Comparison of ENCODE assay signal across 10 cellular contexts in the genomic region with DNA sequence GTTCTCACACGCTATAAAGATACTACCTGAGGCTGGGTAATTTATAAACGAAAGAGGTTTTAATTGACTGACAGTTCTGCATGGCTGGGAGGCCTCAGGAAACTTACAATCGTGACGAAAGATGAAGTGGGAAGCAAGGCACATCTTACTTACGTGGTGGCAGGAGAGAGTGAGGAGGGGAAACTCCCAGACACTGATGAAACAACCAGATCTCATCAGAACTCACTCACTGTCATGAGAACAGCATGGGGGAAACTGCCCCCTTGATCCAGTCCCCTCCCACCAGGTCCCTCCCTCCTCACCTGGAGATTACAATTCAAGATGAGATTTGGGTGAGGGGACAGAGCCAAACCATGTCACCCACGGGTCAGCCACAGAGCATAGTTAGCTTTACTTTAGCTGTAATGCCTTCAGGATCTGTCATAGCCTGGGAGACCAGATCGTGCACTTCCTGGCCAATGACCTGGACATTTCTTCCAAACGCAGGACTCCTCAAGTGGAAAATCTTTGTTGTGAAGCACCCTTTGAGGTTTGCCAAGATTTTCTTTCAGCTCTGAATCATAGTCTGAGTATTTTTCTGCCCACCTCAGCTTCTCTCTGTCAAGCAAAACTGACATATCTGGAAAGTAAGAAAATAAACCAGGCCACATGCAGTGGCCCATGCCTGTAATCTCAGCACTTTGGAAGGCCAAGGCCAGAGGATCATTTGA. TPM values are rescaled to one million over a fixed set of nuclear protein-coding genes. Genes with fewer than 3 reads are reported as not detected.
DNase-seq lines count a peak whose midpoint lies in the region; ATAC-seq, FAIRE-seq and TF ChIP-seq lines count a peak whose summit lies in the region.
"Had no signal": no experiment of that assay in that cellular context is flagged by ENCODE, and none has a peak within 500 bp of the region (broad histone marks: within the 10 kb centered on the region; RNA-seq: fewer than 3 reads in every experiment).

No MANE protein-coding gene starts in this region.

- H3K4me2 ChIP-seq in A549, result peak overlapping the region; percentile 51

- H3K27me3 ChIP-seq in kidney epithelial cell (ENCODE audit: control insufficient read depth, insufficient read depth, low read length), result peaks cover 6% of the 10 kb centered on the region

- peak; percentile 77 to 87 for DNase-seq in A549 (ENCODE audit: low read depth in 1 of 2, low spot score in 1 of 2)
- no peak for DNase-seq in GM18507 (ENCODE audit: extremely low spot score, insufficient read length, low read depth)
- DNase-seq in activated naive CD4-positive, alpha-beta T cell treated with anti-CD3 and anti-CD28 coated beads, Interleukin-2, amount 50 U/mL, for 72 hours (ENCODE audit: low spot score in 2 of 2), result no peak
- peak; percentile 99 for DNase-seq in kidney epithelial cell (ENCODE audit: low read depth)
- DNase-seq in head of caudate nucleus, result no peak
- no peak for DNase-seq in NCI-H2227 (lab: John Stamatoyannopoulos, UW; ENCODE audit: unreplicated experiment)
- DNase-seq: NCI-H1436 had no signal

- CTCF ChIA-PET in A549 (lab: Yijun Ruan, JAX), result interaction anchor here (0.5 to 19.2 kb wide), 11 partner anchors 10 to 272 kb away, joined by 3 to 854 read pairs (median 4); partner anchors contain the start of gene PPP5C

- no peaks in the 10 kb centered on the region for H3K36me3 ChIP-seq in kidney epithelial cell (ENCODE audit: control insufficient read depth, insufficient read depth, low read length)

- ATAC-seq in A549 (peak; percentile 96 to 99), GM19023 (IDR thresholded peaks at IDR 0.05; ENCODE audit: unreplicated experiment) (no peak), HG03342 (IDR thresholded peaks at IDR 0.05; ENCODE audit: unreplicated experiment) (no peak)
- peak; percentile 61 to 92 for ATAC-seq in activated naive CD4-positive, alpha-beta T cell treated with anti-CD3 and anti-CD28 coated beads, Interleukin-2, amount 50 U/mL, for 72 hours

- no peak for TF ChIP-seq POLR2A in A549 (IDR thresholded peaks at IDR 0.05; ENCODE audit: low read length)

- peak; percentile 26 to 73; a peak in 2 of 5 replicates for TF ChIP-seq EP300 in A549 (IDR thresholded peaks at IDR 0.05)

- TF ChIP-seq RAD21 in A549 (conservative IDR thresholded peaks at IDR 0.05 in 1 of 2, IDR thresholded peaks at IDR 0.05 in 1 of 2), result no peak

- WGBS in A549 (ENCODE audit: missing lambda C conversion rate), result 35% methylated on average over 8 of the region's 8 CpGs

- H3K9me3 Mint-ChIP-seq in activated naive CD4-positive, alpha-beta T cell treated with anti-CD3 and anti-CD28 coated beads, Interleukin-2, amount 50 U/mL, for 72 hours, result no peaks in the 10 kb centered on the region

- no peak overlapping the region for H3K27ac Mint-ChIP-seq in activated naive CD4-positive, alpha-beta T cell treated with anti-CD3 and anti-CD28 coated beads, Interleukin-2, amount 50 U/mL, for 72 hours

- intact Hi-C loops in head of caudate nucleus (cut with DNase I), result no loop called here

- TF ChIP-seq CTCF in A549 (IDR thresholded peaks at IDR 0.05), result no peak
- TF ChIP-seq CTCF in kidney epithelial cell (IDR thresholded peaks at IDR 0.05; ENCODE audit: insufficient read depth, low read length, poor library complexity, severe bottlenecking), result no peak

- no peaks in the 10 kb centered on the region for H3K36me3 Mint-ChIP-seq in activated naive CD4-positive, alpha-beta T cell treated with anti-CD3 and anti-CD28 coated beads, Interleukin-2, amount 50 U/mL, for 72 hours

- H3K4me3 ChIP-seq in A549 (no peak overlapping the region), kidney epithelial cell (ENCODE audit: low read depth, low read length) (no peak overlapping the region)

- H3K27ac ChIP-seq in A549, result peak overlapping the region; percentile 75 to 83

- FAIRE-seq in A549 (lab: Jason Lieb, UNC), result peak; percentile 93
- peak; percentile 44 for FAIRE-seq in GM18507 (lab: Jason Lieb, UNC)
- FAIRE-seq: D721Med had no signal

- POLR2A ChIA-PET in A549 (lab: Yijun Ruan, JAX), result interaction anchor here (0.7 to 1.0 kb wide), 5 partner anchors 60 to 201 kb away, joined by 3 to 4 read pairs (median 3); partner anchors contain the start of gene PPP5C

- no peaks in the 10 kb centered on the region for H3K9me3 ChIP-seq in A549

- peaks cover 39% of the 10 kb centered on the region for H3K4me1 ChIP-seq in A549

TF ChIP-seq in A549, 52 proteins besides CTCF, POLR2A, EP300 and RAD21 (continues in another document):
- TF ChIP-seq ELK1 (IDR thresholded peaks at IDR 0.05; ENCODE audit: low read depth, low read length), result no peak
- peak; percentile 72; the same call in 1 of the 2 replicates for TF ChIP-seq GATA3 (IDR thresholded peaks at IDR 0.05; ENCODE audit: borderline replicate concordance)
- TF ChIP-seq, protein P1, sequence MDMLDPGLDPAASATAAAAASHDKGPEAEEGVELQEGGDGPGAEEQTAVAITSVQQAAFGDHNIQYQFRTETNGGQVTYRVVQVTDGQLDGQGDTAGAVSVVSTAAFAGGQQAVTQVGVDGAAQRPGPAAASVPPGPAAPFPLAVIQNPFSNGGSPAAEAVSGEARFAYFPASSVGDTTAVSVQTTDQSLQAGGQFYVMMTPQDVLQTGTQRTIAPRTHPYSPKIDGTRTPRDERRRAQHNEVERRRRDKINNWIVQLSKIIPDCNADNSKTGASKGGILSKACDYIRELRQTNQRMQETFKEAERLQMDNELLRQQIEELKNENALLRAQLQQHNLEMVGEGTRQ (IDR thresholded peaks at IDR 0.05), result no peak
- peak; percentile 72 for TF ChIP-seq MAX (IDR thresholded peaks at IDR 0.05)
- 0 out of 3 replicates have a peak, but pooled peaks have one; percentile 5 for TF ChIP-seq SMC3 (IDR thresholded peaks at IDR 0.05)
- TF ChIP-seq BHLHE40 (IDR thresholded peaks at IDR 0.05; ENCODE audit: low read depth, low read length), result no peak
- TF ChIP-seq JUNB (IDR thresholded peaks at IDR 0.05), result peak; percentile 82
- no peak for TF ChIP-seq NR3C1 (IDR thresholded peaks at IDR 0.05)
- no peak for TF ChIP-seq TFCP2L1 (CRISPR knock-in tag; IDR thresholded peaks at IDR 0.05)
- TF ChIP-seq CEBPB (IDR thresholded peaks at IDR 0.05), result no peak; a peak in 1 of 4 replicates
- no peak for TF ChIP-seq ATOH8 (CRISPR knock-in tag; IDR thresholded peaks at IDR 0.05; ENCODE audit: low read depth)
- TF ChIP-seq HOXA7 (CRISPR knock-in tag; IDR thresholded peaks at IDR 0.05), result no peak
- TF ChIP-seq ZFP36 (IDR thresholded peaks at IDR 0.05; ENCODE audit: borderline replicate concordance, partially characterized antibody), result no peak
- no peak for TF ChIP-seq CBX8 (IDR thresholded peaks at IDR 0.05)
- no peak for TF ChIP-seq ZSCAN20 (CRISPR knock-in tag; IDR thresholded peaks at IDR 0.05)
- TF ChIP-seq CBX2 (IDR thresholded peaks at IDR 0.05; ENCODE audit: borderline replicate concordance, low read depth), result no peak
- TF ChIP-seq HOXB13 (CRISPR knock-in tag; IDR thresholded peaks at IDR 0.05; ENCODE audit: low read depth), result no peak
- no peak for TF ChIP-seq BCL3 (IDR thresholded peaks at IDR 0.05)
- no peak for TF ChIP-seq RCOR1 (IDR thresholded peaks at IDR 0.05; ENCODE audit: low read depth, low read length)

RNA-seq across cellular contexts. Expression of gene HIF3A, which starts 25.2 kb away (rescaled TPM):
- not detected in 2 replicates for polyA plus RNA-seq in A549 (2011; rRNA removed)
- under 0.01 and 0.01 TPM in 2 replicates for polyA plus RNA-seq in A549 (2012; cell fraction: cytosol; rRNA removed)
- polyA plus RNA-seq in A549 (2012; cell fraction: nucleus; rRNA removed), result not detected in 2 replicates
- not detected in 3 replicates for polyA plus RNA-seq in A549 (2017; fragmentation: RNase III; extraction: RNeasy Plus Mini Kit Qiagen cat#74134 plus additional on column Dnase treatment)
- 0.08 TPM in 1 of 2 replicates, not detected in the other for polyA minus RNA-seq in A549 (2011; rRNA and poly(A)+ RNA removed)
- total RNA-seq in activated naive CD4-positive, alpha-beta T cell treated with anti-CD3 and anti-CD28 coated beads, Interleukin-2, amount 50 U/mL, for 72 hours, result not detected
- total RNA-seq in kidney epithelial cell, result 0.42 and 0.75 TPM in 2 replicates

RNA-seq across cellular contexts. Expression of gene IGFL1, which starts 42.1 kb away (rescaled TPM):
- polyA plus RNA-seq in A549 (2011; rRNA removed) (0.70 and 0.88 TPM in 2 replicates), A549 (2017; fragmentation: RNase III; extraction: RNeasy Plus Mini Kit Qiagen cat#74134 plus additional on column Dnase treatment) (1.0 to 1.9 TPM (median 1.1 TPM) in 3 replicates)
- polyA plus RNA-seq in A549 (2012; cell fraction: cytosol; rRNA removed), result 0.97 and 0.98 TPM in 2 replicates
- 1.4 TPM in 2 replicates for polyA plus RNA-seq in A549 (2012; cell fraction: nucleus; rRNA removed)
- polyA minus RNA-seq in A549 (2011; rRNA and poly(A)+ RNA removed), result 0.88 and 1.6 TPM in 2 replicates
- not detected for total RNA-seq in activated naive CD4-positive, alpha-beta T cell treated with anti-CD3 and anti-CD28 coated beads, Interleukin-2, amount 50 U/mL, for 72 hours
- not detected in 2 replicates for total RNA-seq in kidney epithelial cell

Comparison
In these comparisons a context has a peak if more than half of its experiments do, and no peak if none do; other contexts are left out.
1. ATAC-seq: peak in A549 (2 of 2) and activated naive CD4-positive, alpha-beta T cell treated with anti-CD3 and anti-CD28 coated beads, Interleukin-2, amount 50 U/mL, for 72 hours (2 of 2); none in GM19023 (single experiment) and HG03342 (single experiment).
2. DNase-seq: peak in A549 (2 of 2) and kidney epithelial cell (single experiment); none in GM18507 (single experiment), activated naive CD4-positive, alpha-beta T cell treated with anti-CD3 and anti-CD28 coated beads, Interleukin-2, amount 50 U/mL, for 72 hours (0 of 2), head of caudate nucleus (0 of 42) and NCI-H2227 (single experiment).